ENCODE assay signal across 1 cellular context in the genomic region with DNA sequence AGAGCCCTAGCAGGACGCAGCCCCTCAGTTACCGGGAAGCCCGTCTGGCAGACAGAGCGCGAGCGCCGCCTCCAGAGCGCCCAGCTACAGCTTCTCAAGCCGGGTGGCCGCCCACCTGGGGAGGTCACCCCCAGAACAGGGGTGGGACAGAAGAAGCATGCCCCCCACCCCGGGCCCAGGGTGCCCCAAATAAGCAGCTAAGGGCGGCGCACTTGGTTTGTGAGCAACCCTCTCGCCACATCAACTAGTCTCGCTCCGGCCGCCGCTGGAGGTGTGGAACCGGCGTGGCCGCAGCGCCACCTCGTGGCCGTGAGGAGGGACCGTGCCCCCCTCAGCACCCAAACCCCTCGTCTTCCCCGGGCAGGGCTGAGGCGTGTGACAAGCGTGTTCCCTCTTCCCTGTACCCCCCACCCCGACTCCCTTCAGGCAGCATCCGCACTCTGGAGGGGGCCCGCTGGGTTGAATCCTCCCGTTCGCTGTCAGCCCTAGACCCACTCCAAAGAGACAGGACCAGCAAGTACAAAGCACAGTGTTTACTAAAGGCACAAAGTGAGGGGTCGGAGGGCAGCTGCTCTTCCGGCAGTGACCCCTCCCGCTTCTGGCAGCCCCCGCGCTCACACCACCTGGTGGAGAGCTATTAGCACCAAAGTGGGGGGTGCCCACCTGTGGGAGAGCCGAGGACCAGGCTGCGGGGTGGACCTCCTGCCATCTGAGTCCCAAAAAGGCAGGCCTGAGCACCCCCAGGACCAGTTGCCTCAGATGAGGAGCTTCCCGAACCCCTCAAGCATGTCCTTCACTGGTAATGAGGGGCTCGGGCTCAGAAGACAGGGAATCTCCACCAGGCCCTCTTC.
TF ChIP-seq lines count a peak whose summit lies in the region.

No MANE protein-coding gene starts in this region.

TF ChIP-seq in K562, 482 proteins besides CTCF, POLR2A, EP300 and RAD21 (continued from another document and continues in another):
- TF ChIP-seq, protein P1, sequence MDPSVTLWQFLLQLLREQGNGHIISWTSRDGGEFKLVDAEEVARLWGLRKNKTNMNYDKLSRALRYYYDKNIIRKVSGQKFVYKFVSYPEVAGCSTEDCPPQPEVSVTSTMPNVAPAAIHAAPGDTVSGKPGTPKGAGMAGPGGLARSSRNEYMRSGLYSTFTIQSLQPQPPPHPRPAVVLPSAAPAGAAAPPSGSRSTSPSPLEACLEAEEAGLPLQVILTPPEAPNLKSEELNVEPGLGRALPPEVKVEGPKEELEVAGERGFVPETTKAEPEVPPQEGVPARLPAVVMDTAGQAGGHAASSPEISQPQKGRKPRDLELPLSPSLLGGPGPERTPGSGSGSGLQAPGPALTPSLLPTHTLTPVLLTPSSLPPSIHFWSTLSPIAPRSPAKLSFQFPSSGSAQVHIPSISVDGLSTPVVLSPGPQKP (CRISPR knock-in tag; IDR thresholded peaks at IDR 0.05) = no peak
- TF ChIP-seq MAZ (CRISPR knock-in tag; conservative IDR thresholded peaks at IDR 0.05 in 1 of 2, IDR thresholded peaks at IDR 0.05 in 1 of 2) (peak; percentile 44 to 78; a peak in 2 of 4 replicates), SMAD3 (CRISPR knock-in tag; conservative IDR thresholded peaks at IDR 0.05) (no peak), ESRRA (IDR thresholded peaks at IDR 0.05; ENCODE audit: borderline replicate concordance, low read depth) (0 out of 2 replicates have a peak, but pooled peaks have one; percentile 22), CC2D1A (IDR thresholded peaks at IDR 0.05) (peak; percentile 39; the same call in 1 of the 2 replicates), L3MBTL2 (IDR thresholded peaks at IDR 0.05) (peak; percentile 22; the same call in 1 of the 2 replicates), POLR2G (IDR thresholded peaks at IDR 0.05; ENCODE audit: low read depth, low read length) (peak; percentile 62), XRCC5 (IDR thresholded peaks at IDR 0.05; ENCODE audit: low read depth, low read length) (0 out of 2 replicates have a peak, but pooled peaks have one; percentile 20), ZNF134 (CRISPR knock-in tag; conservative IDR thresholded peaks at IDR 0.05) (peak; percentile 47; the same call in 1 of the 2 replicates), RBM39 (optimal IDR thresholded peaks at IDR 0.05; ENCODE audit: low read depth, low read length) (peak; percentile 63), RBM25 (IDR thresholded peaks at IDR 0.05; ENCODE audit: low read depth, low read length, severe bottlenecking) (no peak), BHLHE40 (IDR thresholded peaks at IDR 0.05; ENCODE audit: low read length) (peak; percentile 49; the same call in 1 of the 2 replicates), HIVEP1 (CRISPR knock-in tag; IDR thresholded peaks at IDR 0.05) (0 out of 2 replicates have a peak, but pooled peaks have one; percentile 54), TBL1XR1 (IDR thresholded peaks at IDR 0.05; ENCODE audit: low read length in 2 of 2) (peak in 1 of 2 experiments; percentile 44; a peak in 1 of 4 replicates), NFRKB (IDR thresholded peaks at IDR 0.05; ENCODE audit: low read depth) (no peak), GABPB1 (CRISPR knock-in tag; IDR thresholded peaks at IDR 0.05) (0 out of 2 replicates have a peak, but pooled peaks have one; percentile 67), BRF1 (IDR thresholded peaks at IDR 0.05; ENCODE audit: borderline replicate concordance, extremely low read depth, insufficient read length) (no peak), ATF7 (IDR thresholded peaks at IDR 0.05) (peak; percentile 32; the same call in 1 of the 2 replicates), STAG1 (CRISPR knock-in tag; IDR thresholded peaks at IDR 0.05; ENCODE audit: borderline replicate concordance) (peak; percentile 97), NEUROD1 (IDR thresholded peaks at IDR 0.05; ENCODE audit: borderline replicate concordance, low read depth, low read length, partially characterized antibody) (no peak), MYC (IDR thresholded peaks at IDR 0.05; ENCODE audit: low read depth, low read length) (0 out of 2 replicates have a peak, but pooled peaks have one; percentile 18), MYC (CRISPR knock-in tag; IDR thresholded peaks at IDR 0.05; ENCODE audit: borderline replicate concordance, low read depth) (no peak), FIP1L1 (IDR thresholded peaks at IDR 0.05; ENCODE audit: low read depth, low read length, poor library complexity, severe bottlenecking) (peak; percentile 48), CTBP1 (IDR thresholded peaks at IDR 0.05; ENCODE audit: borderline replicate concordance) (peak; percentile 60; the same call in 1 of the 2 replicates), MEIS2 (IDR thresholded peaks at IDR 0.05; ENCODE audit: partially characterized antibody) (no peak), CEBPG (CRISPR knock-in tag; IDR thresholded peaks at IDR 0.05) (no peak), CEBPG (tag; conservative IDR thresholded peaks at IDR 0.05 in 1 of 2, IDR thresholded peaks at IDR 0.05 in 1 of 2) (no peak), RBFOX2 (IDR thresholded peaks at IDR 0.05; ENCODE audit: low read depth, low read length) (peak; percentile 39; the same call in 1 of the 2 replicates), SRSF3 (IDR thresholded peaks at IDR 0.05; ENCODE audit: insufficient read depth, low read length) (no peak), ZNF77 (CRISPR knock-in tag; IDR thresholded peaks at IDR 0.05) (no peak)
- TF ChIP-seq, protein P2, sequence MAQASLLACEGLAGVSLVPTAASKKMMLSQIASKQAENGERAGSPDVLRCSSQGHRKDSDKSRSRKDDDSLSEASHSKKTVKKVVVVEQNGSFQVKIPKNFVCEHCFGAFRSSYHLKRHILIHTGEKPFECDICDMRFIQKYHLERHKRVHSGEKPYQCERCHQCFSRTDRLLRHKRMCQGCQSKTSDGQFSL (CRISPR knock-in tag; IDR thresholded peaks at IDR 0.05) = peak; percentile 57; the same call in 1 of the 2 replicates
- TF ChIP-seq, protein P2 (tag; IDR thresholded peaks at IDR 0.05) = no peak
- TF ChIP-seq, protein P3, sequence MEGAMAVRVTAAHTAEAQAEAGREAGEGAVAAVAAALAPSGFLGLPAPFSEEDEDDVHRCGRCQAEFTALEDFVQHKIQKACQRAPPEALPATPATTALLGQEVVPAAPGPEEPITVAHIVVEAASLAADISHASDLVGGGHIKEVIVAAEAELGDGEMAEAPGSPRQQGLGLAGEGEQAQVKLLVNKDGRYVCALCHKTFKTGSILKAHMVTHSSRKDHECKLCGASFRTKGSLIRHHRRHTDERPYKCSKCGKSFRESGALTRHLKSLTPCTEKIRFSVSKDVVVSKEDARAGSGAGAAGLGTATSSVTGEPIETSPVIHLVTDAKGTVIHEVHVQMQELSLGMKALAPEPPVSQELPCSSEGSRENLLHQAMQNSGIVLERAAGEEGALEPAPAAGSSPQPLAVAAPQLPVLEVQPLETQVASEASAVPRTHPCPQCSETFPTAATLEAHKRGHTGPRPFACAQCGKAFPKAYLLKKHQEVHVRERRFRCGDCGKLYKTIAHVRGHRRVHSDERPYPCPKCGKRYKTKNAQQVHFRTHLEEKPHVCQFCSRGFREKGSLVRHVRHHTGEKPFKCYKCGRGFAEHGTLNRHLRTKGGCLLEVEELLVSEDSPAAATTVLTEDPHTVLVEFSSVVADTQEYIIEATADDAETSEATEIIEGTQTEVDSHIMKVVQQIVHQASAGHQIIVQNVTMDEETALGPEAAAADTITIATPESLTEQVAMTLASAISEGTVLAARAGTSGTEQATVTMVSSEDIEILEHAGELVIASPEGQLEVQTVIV (CRISPR knock-in tag; IDR thresholded peaks at IDR 0.05; ENCODE audit: borderline replicate concordance) = no peak
- TF ChIP-seq, protein P4, sequence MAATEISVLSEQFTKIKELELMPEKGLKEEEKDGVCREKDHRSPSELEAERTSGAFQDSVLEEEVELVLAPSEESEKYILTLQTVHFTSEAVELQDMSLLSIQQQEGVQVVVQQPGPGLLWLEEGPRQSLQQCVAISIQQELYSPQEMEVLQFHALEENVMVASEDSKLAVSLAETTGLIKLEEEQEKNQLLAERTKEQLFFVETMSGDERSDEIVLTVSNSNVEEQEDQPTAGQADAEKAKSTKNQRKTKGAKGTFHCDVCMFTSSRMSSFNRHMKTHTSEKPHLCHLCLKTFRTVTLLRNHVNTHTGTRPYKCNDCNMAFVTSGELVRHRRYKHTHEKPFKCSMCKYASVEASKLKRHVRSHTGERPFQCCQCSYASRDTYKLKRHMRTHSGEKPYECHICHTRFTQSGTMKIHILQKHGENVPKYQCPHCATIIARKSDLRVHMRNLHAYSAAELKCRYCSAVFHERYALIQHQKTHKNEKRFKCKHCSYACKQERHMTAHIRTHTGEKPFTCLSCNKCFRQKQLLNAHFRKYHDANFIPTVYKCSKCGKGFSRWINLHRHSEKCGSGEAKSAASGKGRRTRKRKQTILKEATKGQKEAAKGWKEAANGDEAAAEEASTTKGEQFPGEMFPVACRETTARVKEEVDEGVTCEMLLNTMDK (IDR thresholded peaks at IDR 0.05; ENCODE audit: borderline replicate concordance, insufficient read depth, low read depth, low read length, poor library complexity, severe bottlenecking) = peak; percentile 28
- TF ChIP-seq, protein P5, sequence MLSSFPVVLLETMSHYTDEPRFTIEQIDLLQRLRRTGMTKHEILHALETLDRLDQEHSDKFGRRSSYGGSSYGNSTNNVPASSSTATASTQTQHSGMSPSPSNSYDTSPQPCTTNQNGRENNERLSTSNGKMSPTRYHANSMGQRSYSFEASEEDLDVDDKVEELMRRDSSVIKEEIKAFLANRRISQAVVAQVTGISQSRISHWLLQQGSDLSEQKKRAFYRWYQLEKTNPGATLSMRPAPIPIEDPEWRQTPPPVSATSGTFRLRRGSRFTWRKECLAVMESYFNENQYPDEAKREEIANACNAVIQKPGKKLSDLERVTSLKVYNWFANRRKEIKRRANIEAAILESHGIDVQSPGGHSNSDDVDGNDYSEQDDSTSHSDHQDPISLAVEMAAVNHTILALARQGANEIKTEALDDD (IDR thresholded peaks at IDR 0.05) = peak; percentile 19; the same call in 1 of the 2 replicates
- TF ChIP-seq, protein P6, sequence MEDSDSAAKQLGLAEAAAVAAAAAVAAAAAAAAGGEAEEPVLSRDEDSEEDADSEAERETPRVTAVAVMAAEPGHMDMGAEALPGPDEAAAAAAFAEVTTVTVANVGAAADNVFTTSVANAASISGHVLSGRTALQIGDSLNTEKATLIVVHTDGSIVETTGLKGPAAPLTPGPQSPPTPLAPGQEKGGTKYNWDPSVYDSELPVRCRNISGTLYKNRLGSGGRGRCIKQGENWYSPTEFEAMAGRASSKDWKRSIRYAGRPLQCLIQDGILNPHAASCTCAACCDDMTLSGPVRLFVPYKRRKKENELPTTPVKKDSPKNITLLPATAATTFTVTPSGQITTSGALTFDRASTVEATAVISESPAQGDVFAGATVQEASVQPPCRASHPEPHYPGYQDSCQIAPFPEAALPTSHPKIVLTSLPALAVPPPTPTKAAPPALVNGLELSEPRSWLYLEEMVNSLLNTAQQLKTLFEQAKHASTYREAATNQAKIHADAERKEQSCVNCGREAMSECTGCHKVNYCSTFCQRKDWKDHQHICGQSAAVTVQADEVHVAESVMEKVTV (CRISPR knock-in tag; IDR thresholded peaks at IDR 0.05) = peak; percentile 79
- TF ChIP-seq, protein P7, sequence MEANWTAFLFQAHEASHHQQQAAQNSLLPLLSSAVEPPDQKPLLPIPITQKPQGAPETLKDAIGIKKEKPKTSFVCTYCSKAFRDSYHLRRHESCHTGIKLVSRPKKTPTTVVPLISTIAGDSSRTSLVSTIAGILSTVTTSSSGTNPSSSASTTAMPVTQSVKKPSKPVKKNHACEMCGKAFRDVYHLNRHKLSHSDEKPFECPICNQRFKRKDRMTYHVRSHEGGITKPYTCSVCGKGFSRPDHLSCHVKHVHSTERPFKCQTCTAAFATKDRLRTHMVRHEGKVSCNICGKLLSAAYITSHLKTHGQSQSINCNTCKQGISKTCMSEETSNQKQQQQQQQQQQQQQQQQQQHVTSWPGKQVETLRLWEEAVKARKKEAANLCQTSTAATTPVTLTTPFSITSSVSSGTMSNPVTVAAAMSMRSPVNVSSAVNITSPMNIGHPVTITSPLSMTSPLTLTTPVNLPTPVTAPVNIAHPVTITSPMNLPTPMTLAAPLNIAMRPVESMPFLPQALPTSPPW (CRISPR knock-in tag; IDR thresholded peaks at IDR 0.05) = peak; percentile 42; the same call in 1 of the 2 replicates
- TF ChIP-seq, protein P8, sequence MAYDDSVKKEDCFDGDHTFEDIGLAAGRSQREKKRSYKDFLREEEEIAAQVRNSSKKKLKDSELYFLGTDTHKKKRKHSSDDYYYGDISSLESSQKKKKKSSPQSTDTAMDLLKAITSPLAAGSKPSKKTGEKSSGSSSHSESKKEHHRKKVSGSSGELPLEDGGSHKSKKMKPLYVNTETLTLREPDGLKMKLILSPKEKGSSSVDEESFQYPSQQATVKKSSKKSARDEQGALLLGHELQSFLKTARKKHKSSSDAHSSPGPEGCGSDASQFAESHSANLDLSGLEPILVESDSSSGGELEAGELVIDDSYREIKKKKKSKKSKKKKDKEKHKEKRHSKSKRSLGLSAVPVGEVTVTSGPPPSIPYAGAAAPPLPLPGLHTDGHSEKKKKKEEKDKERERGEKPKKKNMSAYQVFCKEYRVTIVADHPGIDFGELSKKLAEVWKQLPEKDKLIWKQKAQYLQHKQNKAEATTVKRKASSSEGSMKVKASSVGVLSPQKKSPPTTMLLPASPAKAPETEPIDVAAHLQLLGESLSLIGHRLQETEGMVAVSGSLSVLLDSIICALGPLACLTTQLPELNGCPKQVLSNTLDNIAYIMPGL (CRISPR knock-in tag; IDR thresholded peaks at IDR 0.05) = 0 out of 2 replicates have a peak, but pooled peaks have one; percentile 46
- TF ChIP-seq, protein P9, sequence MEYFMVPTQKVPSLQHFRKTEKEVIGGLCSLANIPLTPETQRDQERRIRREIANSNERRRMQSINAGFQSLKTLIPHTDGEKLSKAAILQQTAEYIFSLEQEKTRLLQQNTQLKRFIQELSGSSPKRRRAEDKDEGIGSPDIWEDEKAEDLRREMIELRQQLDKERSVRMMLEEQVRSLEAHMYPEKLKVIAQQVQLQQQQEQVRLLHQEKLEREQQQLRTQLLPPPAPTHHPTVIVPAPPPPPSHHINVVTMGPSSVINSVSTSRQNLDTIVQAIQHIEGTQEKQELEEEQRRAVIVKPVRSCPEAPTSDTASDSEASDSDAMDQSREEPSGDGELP (CRISPR knock-in tag; IDR thresholded peaks at IDR 0.05; ENCODE audit: borderline replicate concordance) = peak; percentile 42; the same call in 1 of the 2 replicates
- TF ChIP-seq, protein P10, sequence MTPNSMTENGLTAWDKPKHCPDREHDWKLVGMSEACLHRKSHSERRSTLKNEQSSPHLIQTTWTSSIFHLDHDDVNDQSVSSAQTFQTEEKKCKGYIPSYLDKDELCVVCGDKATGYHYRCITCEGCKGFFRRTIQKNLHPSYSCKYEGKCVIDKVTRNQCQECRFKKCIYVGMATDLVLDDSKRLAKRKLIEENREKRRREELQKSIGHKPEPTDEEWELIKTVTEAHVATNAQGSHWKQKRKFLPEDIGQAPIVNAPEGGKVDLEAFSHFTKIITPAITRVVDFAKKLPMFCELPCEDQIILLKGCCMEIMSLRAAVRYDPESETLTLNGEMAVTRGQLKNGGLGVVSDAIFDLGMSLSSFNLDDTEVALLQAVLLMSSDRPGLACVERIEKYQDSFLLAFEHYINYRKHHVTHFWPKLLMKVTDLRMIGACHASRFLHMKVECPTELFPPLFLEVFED (CRISPR knock-in tag; conservative IDR thresholded peaks at IDR 0.05) = 0 out of 2 replicates have a peak, but pooled peaks have one; percentile 9
- TF ChIP-seq, protein P11, sequence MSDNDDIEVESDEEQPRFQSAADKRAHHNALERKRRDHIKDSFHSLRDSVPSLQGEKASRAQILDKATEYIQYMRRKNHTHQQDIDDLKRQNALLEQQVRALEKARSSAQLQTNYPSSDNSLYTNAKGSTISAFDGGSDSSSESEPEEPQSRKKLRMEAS (CRISPR knock-in tag; IDR thresholded peaks at IDR 0.05) = peak; percentile 45; the same call in 1 of the 2 replicates
